8 cellular contexts compared by ENCODE assay signal in the genomic region with DNA sequence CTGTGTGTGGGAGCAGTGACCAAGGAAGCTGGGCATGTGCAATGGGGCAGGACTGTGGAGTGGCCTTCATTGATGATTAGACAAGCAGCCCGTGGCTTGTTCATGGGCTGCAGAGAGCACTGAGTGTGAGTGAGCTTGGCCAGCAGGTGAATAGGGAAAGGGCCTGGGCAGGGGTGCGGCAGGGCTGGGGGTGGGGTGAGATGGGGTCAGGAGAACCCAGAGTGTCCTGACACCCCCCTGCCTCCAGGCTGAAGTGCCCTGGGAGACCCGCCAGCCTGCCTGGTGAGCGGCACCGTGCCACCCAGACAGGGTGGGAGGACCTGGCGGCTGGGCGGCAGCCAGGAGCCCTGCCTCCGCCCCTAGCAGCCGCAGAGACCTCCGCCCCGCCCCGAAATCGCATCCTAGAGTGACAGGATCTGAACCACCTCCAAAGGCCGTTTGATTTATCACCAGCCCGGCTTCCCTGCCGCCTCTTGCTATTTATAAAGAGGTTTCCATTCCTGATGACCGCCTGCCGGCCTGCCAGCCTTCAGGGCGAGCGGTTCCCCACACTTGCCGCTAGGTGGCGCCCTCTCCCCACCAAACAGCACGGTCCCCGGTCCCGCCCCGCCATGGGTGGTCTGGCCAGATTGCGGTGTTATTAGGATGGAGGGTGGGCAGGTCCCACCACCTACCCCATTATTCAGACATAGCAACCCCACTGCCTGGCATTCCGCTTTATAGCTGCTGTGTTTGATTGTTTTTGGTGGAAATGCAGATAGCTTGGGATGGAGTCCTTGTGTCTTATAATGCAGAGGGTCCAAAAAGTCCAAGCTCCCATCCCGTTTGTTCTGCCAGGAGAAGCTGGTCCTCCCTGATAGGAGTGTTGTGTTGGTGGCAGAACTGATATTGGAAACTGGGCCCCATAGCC. TPM values are rescaled to one million over a fixed set of nuclear protein-coding genes. Genes with fewer than 3 reads are reported as not detected.
A peak's percentile ranks its signal among the peaks of the same experiment; 100 is the strongest.
DNase-seq lines count a peak whose midpoint lies in the region; ATAC-seq and TF ChIP-seq lines count a peak whose summit lies in the region.

No MANE protein-coding gene starts in this region.

- H3F3A ChIP-seq in PC-3 (ENCODE audit: low read length, unreplicated experiment) = no peaks in the 10 kb centered on the region
- H3F3A ChIP-seq in neural progenitor cell (ENCODE audit: low read depth) = no peaks in the 10 kb centered on the region

- H3K27ac ChIP-seq in PC-3 (ENCODE audit: low read length) = no peak overlapping the region
- H3K27ac ChIP-seq in neural progenitor cell = no peak overlapping the region
- H3K27ac ChIP-seq in substantia nigra (ENCODE audit: low read depth, low read length, poor library complexity, severe bottlenecking) = no peak overlapping the region

- H3K9ac ChIP-seq in PC-3 (ENCODE audit: low read length) (no peak overlapping the region), neural progenitor cell (no peak overlapping the region)

- POLR2A ChIA-PET in PC-3 (lab: Charles Lee; ENCODE audit: unreplicated experiment) = interaction anchor here (0.5 kb wide), 1 partner anchor 128 kb away, joined by 3 read pairs; no protein-coding TSS in a partner anchor

- no TSS peak for BruUV-seq in PC-3 (replicated peaks; lab: Mats Ljungman, UMichigan)

- no peak overlapping the region for H3K4me3 Mint-ChIP-seq in activated T-cell treated with anti-CD3 and anti-CD28 coated beads, Interleukin-2, amount 50 U/mL, for 24 hours
- H3K4me3 Mint-ChIP-seq in neural progenitor cell = peak overlapping the region; percentile 69

- no peaks in the 10 kb centered on the region for H3K27me3 ChIP-seq in PC-3 (ENCODE audit: low read length)
- no peaks in the 10 kb centered on the region for H3K27me3 ChIP-seq in neural progenitor cell

- ATAC-seq in PC-3 = peak; percentile 91

- no peaks in the 10 kb centered on the region for H3K27me3 Mint-ChIP-seq in activated T-cell treated with anti-CD3 and anti-CD28 coated beads, Interleukin-2, amount 50 U/mL, for 24 hours
- H3K27me3 Mint-ChIP-seq in neural progenitor cell (ENCODE audit: insufficient read depth, low read depth) = no peaks in the 10 kb centered on the region

- H3K36me3 ChIP-seq in PC-3 (ENCODE audit: low read depth, low read length) = no peaks in the 10 kb centered on the region
- no peaks in the 10 kb centered on the region for H3K36me3 ChIP-seq in neural progenitor cell

- H3K4me3 ChIP-seq in PC-3 (ENCODE audit: low read length) (peak overlapping the region; percentile 45; the same call in 1 of the 2 replicates), neural progenitor cell (no peak overlapping the region)

- no peak overlapping the region for H3K27ac Mint-ChIP-seq in activated T-cell treated with anti-CD3 and anti-CD28 coated beads, Interleukin-2, amount 50 U/mL, for 24 hours
- H3K27ac Mint-ChIP-seq in neural progenitor cell = no peak overlapping the region

- H3K4me1 Mint-ChIP-seq in activated T-cell treated with anti-CD3 and anti-CD28 coated beads, Interleukin-2, amount 50 U/mL, for 24 hours (ENCODE audit: low read depth) = peaks cover 2% of the 10 kb centered on the region
- H3K4me1 Mint-ChIP-seq in neural progenitor cell = peaks cover 14% of the 10 kb centered on the region

- no peaks in the 10 kb centered on the region for H3K9me3 Mint-ChIP-seq in activated T-cell treated with anti-CD3 and anti-CD28 coated beads, Interleukin-2, amount 50 U/mL, for 24 hours
- H3K9me3 Mint-ChIP-seq in neural progenitor cell = no peaks in the 10 kb centered on the region

- TF ChIP-seq CTCF in PC-3 (conservative IDR thresholded peaks at IDR 0.05; ENCODE audit: low read depth, low read length) (peak; percentile 99), neural progenitor cell (IDR thresholded peaks at IDR 0.05) (peak; percentile 100)

- peak overlapping the region; percentile 69 for H3K4me2 ChIP-seq in PC-3 (ENCODE audit: low read length)
- peak overlapping the region; percentile 58 for H3K4me2 ChIP-seq in neural progenitor cell

- H2AFZ ChIP-seq in PC-3 (ENCODE audit: low read length) (peak overlapping the region; percentile 55; the same call in 1 of the 2 replicates), neural progenitor cell (replicated peaks) (peak overlapping the region; percentile 78)

- no peaks in the 10 kb centered on the region for H4K20me1 ChIP-seq in PC-3 (ENCODE audit: low read length)
- no peaks in the 10 kb centered on the region for H4K20me1 ChIP-seq in neural progenitor cell (ENCODE audit: low read depth)

- CTCF ChIA-PET in PC-3 (lab: Charles Lee) = interaction anchor here (0.5 to 1.0 kb wide), 6 partner anchors 23 to 206 kb away, joined by 3 to 6 read pairs (median 4); a partner anchor contains a TSS

- no peaks in the 10 kb centered on the region for H3K9me2 ChIP-seq in PC-3 (replicated peaks; ENCODE audit: low read length)

- H3K36me3 Mint-ChIP-seq in activated T-cell treated with anti-CD3 and anti-CD28 coated beads, Interleukin-2, amount 50 U/mL, for 24 hours (ENCODE audit: low read depth) = no peaks in the 10 kb centered on the region
- H3K36me3 Mint-ChIP-seq in neural progenitor cell = no peaks in the 10 kb centered on the region

- no peaks in the 10 kb centered on the region for H3K79me2 ChIP-seq in PC-3 (ENCODE audit: low read length)
- no peaks in the 10 kb centered on the region for H3K79me2 ChIP-seq in neural progenitor cell (ENCODE audit: low read depth)

- H3K9me3 ChIP-seq in PC-3 (ENCODE audit: low read length) (no peaks in the 10 kb centered on the region), neural progenitor cell (ENCODE audit: low read depth) (no peaks in the 10 kb centered on the region)

- DNase-seq in SKM-1 treated with dmso at 0.1 percent for 144 hours (lab: John Stamatoyannopoulos, UW; ENCODE audit: unreplicated experiment) (peak; percentile 22), SKM-1 (lab: John Stamatoyannopoulos, UW; ENCODE audit: unreplicated experiment) (no peak), HuH-7.5 (ENCODE audit: low spot score) (peak; percentile 93), PC-3 (peak; percentile 58), fibroblast of gingiva (ENCODE audit: low read depth) (peak; percentile 32), neural progenitor cell (ENCODE audit: low spot score) (peak; percentile 89), substantia nigra (lab: John Stamatoyannopoulos, UW) (peak in 45 of 49 donors; percentile 16 to 98 (median 57))
- DNase-seq in activated T-cell treated with anti-CD3 and anti-CD28 coated beads, Interleukin-2, amount 50 U/mL, for 24 hours = peak; percentile 88

- intact Hi-C loops in PC-3 (cut with micrococcal nuclease) = loop anchor here (1.0 kb wide), 4 partner anchors 24 to 270 kb away; a partner anchor contains a TSS

- no peaks in the 10 kb centered on the region for H3K4me1 ChIP-seq in PC-3 (ENCODE audit: insufficient read depth, low read length)
- H3K4me1 ChIP-seq in neural progenitor cell = no peaks in the 10 kb centered on the region

RNA-seq across cellular contexts. Expression of a gene that starts 3.5 kb away (rescaled TPM):
- total RNA-seq in PC-3 (2014; rRNA removed) (1.7 TPM in 2 replicates), neural progenitor cell (ENCODE audit: low replicate concordance) (0.22 TPM in 1 of 2 replicates, not detected in the other)

RNA-seq across cellular contexts. Expression of a gene that starts 22.7 kb away (rescaled TPM):
- total RNA-seq in PC-3 (2014; rRNA removed) = not detected in 2 replicates
- 0.53 TPM in 1 of 2 replicates, not detected in the other for total RNA-seq in neural progenitor cell (ENCODE audit: low replicate concordance)

RNA-seq across cellular contexts. Expression of a gene that starts 47.7 kb away (rescaled TPM):
- total RNA-seq in PC-3 (2014; rRNA removed) (not detected in 2 replicates), neural progenitor cell (ENCODE audit: low replicate concordance) (0.45 and 1.1 TPM in 2 replicates)

RNA-seq across cellular contexts. Expression of a gene that starts 47.8 kb away (rescaled TPM):
- total RNA-seq in PC-3 (2014; rRNA removed) = not detected in 2 replicates
- 0.34 TPM in 1 of 2 replicates, not detected in the other for total RNA-seq in neural progenitor cell (ENCODE audit: low replicate concordance)
